14 cellular contexts compared by ENCODE assay signal in genomic region chrX:52765983-52766382, GRCh38. TPM values are rescaled to one million over a fixed set of nuclear protein-coding genes. Genes with fewer than 3 reads are reported as not detected.
A peak's percentile ranks its signal among the peaks of the same experiment; 100 is the strongest.
DNase-seq lines count a peak whose midpoint lies in the region; ATAC-seq and TF ChIP-seq lines count a peak whose summit lies in the region.
"Not testable (repeated sequence)": the region's sequence is repeated elsewhere in the genome, so short reads cannot be mapped to it uniquely, and the experiment has no call there.
"Had no signal": no experiment of that assay in that cellular context is flagged by ENCODE, and none has a peak within 500 bp of the region (broad histone marks: within the 10 kb centered on the region; RNA-seq: fewer than 3 reads in every experiment).

No MANE protein-coding gene starts in this region.

- H3K4me3 ChIP-seq in mucosa of descending colon = not testable (repeated sequence)

- TF ChIP-seq CTCF in mucosa of descending colon (IDR thresholded peaks at IDR 0.05) = not testable (repeated sequence)

- not testable (repeated sequence) for DNase-seq in left colon
- peak in 1 of 3 donors; percentile 11 for DNase-seq in mucosa of descending colon
- DNase-seq in posterior vena cava (ENCODE audit: low spot score) = peak; percentile 0

- intact Hi-C loops in left colon (cut with DNase I, micrococcal nuclease); mucosa of descending colon (cut with DNase I, micrococcal nuclease); posterior vena cava (cut with DNase I): not testable (repeated sequence)

- H3K4me1 ChIP-seq in mucosa of descending colon (ENCODE audit: low read depth) = not testable (repeated sequence)

- not testable (repeated sequence) for H3K9me3 ChIP-seq in mucosa of descending colon

- ATAC-seq in left colon = peak; percentile 95
- peak; percentile 80 for ATAC-seq in mucosa of descending colon

- H3K36me3 ChIP-seq in mucosa of descending colon (ENCODE audit: low read depth) = not testable (repeated sequence)

RNA-seq across cellular contexts. Expression of gene SSX2B, which starts 14.9 kb away (rescaled TPM):
- total RNA-seq in left colon (not detected), mucosa of descending colon (not detected), posterior vena cava (not detected)
- total RNA-seq: A172; B cell; Caco-2; Calu3; CD4-positive, alpha-beta memory T cell; CD4-positive, alpha-beta T cell; CD4-positive, CD25-positive, alpha-beta regulatory T cell; CD8-positive, alpha-beta memory T cell; CD8-positive, alpha-beta T cell had no signal

RNA-seq across cellular contexts. Expression of gene SPANXN5, which starts 31.2 kb away (rescaled TPM):
- not detected for total RNA-seq in left colon
- not detected for total RNA-seq in mucosa of descending colon
- total RNA-seq in posterior vena cava = not detected
- total RNA-seq: A172; A673; B cell; Caco-2; Calu3; CD4-positive, alpha-beta memory T cell; CD4-positive, alpha-beta T cell; CD4-positive, CD25-positive, alpha-beta regulatory T cell; CD8-positive, alpha-beta memory T cell; CD8-positive, alpha-beta T cell; Daoy had no signal

RNA-seq across cellular contexts. Expression of gene XAGE5, which starts 45.1 kb away (rescaled TPM):
- not detected for total RNA-seq in left colon
- total RNA-seq in mucosa of descending colon = not detected
- not detected for total RNA-seq in posterior vena cava
- total RNA-seq: A172; A673; B cell; Caco-2; Calu3; CD4-positive, alpha-beta memory T cell; CD4-positive, alpha-beta T cell; CD4-positive, CD25-positive, alpha-beta regulatory T cell; CD8-positive, alpha-beta memory T cell; CD8-positive, alpha-beta T cell; Daoy had no signal

RNA-seq across cellular contexts. Expression of gene SSX2, which starts 59.0 kb away (rescaled TPM):
- total RNA-seq in left colon = not detected
- total RNA-seq in mucosa of descending colon = not detected
- not detected for total RNA-seq in posterior vena cava
- total RNA-seq: A172; B cell; Caco-2; Calu3; CD4-positive, alpha-beta memory T cell; CD4-positive, alpha-beta T cell; CD4-positive, CD25-positive, alpha-beta regulatory T cell; CD8-positive, alpha-beta memory T cell; CD8-positive, alpha-beta T cell; Daoy had no signal
